2 cellular contexts compared by ENCODE assay signal in the genomic region with DNA sequence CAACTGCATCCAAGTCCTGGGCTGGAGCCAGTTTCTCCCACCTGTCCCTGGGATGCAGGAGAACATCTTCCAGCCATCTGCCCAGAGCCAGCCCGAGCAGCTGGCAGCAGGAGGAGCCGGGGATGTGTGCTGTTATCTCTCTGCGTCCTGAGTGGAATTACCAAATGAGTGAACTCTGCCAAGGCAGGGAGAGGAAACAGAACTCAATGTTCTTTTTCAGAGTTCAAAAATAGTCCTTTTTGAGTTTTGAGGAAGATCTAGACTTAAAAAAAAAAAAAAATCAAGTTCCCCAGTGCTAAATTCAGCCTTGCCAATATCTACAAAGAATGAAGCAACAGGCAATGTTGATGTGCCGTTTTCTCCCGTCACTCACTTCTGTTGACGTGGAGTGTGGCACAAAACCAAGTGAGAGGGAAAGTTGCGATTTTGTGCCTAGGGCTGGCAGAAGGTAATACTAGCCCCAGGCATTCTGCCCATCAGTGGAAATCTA.
TF ChIP-seq lines count a peak whose summit lies in the region.

No MANE protein-coding gene starts in this region.

TF ChIP-seq in liver, 16 proteins besides CTCF, POLR2A, EP300 and RAD21:
- TF ChIP-seq SP1 (IDR thresholded peaks at IDR 0.05) (peak; percentile 92), TAF1 (conservative IDR thresholded peaks at IDR 0.05) (peak; percentile 73), FOXA2 (IDR thresholded peaks at IDR 0.05) (peak; percentile 92), EGR1 (IDR thresholded peaks at IDR 0.05; ENCODE audit: low read depth in 2 of 2) (peak in 1 of 2 donors; percentile 78), HNF4G (IDR thresholded peaks at IDR 0.05) (peak; percentile 36), GABPA (IDR thresholded peaks at IDR 0.05 in 1 of 2, conservative IDR thresholded peaks at IDR 0.05 in 1 of 2) (peak in 1 of 2 donors; percentile 61), HNF4A (conservative IDR thresholded peaks at IDR 0.05) (peak; percentile 74 to 79), FOXA1 (IDR thresholded peaks at IDR 0.05) (peak; percentile 98), NR2F2 (IDR thresholded peaks at IDR 0.05) (peak; percentile 71), JUND (IDR thresholded peaks at IDR 0.05) (peak; percentile 62 to 81), RXRA (IDR thresholded peaks at IDR 0.05) (peak; percentile 85 to 88), YY1 (IDR thresholded peaks at IDR 0.05) (peak; percentile 23)
- TF ChIP-seq, protein P1, sequence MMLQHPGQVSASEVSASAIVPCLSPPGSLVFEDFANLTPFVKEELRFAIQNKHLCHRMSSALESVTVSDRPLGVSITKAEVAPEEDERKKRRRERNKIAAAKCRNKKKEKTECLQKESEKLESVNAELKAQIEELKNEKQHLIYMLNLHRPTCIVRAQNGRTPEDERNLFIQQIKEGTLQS (IDR thresholded peaks at IDR 0.05), result peak; percentile 76
- TF ChIP-seq, protein P2, sequence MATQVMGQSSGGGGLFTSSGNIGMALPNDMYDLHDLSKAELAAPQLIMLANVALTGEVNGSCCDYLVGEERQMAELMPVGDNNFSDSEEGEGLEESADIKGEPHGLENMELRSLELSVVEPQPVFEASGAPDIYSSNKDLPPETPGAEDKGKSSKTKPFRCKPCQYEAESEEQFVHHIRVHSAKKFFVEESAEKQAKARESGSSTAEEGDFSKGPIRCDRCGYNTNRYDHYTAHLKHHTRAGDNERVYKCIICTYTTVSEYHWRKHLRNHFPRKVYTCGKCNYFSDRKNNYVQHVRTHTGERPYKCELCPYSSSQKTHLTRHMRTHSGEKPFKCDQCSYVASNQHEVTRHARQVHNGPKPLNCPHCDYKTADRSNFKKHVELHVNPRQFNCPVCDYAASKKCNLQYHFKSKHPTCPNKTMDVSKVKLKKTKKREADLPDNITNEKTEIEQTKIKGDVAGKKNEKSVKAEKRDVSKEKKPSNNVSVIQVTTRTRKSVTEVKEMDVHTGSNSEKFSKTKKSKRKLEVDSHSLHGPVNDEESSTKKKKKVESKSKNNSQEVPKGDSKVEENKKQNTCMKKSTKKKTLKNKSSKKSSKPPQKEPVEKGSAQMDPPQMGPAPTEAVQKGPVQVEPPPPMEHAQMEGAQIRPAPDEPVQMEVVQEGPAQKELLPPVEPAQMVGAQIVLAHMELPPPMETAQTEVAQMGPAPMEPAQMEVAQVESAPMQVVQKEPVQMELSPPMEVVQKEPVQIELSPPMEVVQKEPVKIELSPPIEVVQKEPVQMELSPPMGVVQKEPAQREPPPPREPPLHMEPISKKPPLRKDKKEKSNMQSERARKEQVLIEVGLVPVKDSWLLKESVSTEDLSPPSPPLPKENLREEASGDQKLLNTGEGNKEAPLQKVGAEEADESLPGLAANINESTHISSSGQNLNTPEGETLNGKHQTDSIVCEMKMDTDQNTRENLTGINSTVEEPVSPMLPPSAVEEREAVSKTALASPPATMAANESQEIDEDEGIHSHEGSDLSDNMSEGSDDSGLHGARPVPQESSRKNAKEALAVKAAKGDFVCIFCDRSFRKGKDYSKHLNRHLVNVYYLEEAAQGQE (IDR thresholded peaks at IDR 0.05), result peak; percentile 59
- TF ChIP-seq, protein P3, sequence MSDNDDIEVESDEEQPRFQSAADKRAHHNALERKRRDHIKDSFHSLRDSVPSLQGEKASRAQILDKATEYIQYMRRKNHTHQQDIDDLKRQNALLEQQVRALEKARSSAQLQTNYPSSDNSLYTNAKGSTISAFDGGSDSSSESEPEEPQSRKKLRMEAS (IDR thresholded peaks at IDR 0.05), result peak; percentile 95
- TF ChIP-seq, protein P4, sequence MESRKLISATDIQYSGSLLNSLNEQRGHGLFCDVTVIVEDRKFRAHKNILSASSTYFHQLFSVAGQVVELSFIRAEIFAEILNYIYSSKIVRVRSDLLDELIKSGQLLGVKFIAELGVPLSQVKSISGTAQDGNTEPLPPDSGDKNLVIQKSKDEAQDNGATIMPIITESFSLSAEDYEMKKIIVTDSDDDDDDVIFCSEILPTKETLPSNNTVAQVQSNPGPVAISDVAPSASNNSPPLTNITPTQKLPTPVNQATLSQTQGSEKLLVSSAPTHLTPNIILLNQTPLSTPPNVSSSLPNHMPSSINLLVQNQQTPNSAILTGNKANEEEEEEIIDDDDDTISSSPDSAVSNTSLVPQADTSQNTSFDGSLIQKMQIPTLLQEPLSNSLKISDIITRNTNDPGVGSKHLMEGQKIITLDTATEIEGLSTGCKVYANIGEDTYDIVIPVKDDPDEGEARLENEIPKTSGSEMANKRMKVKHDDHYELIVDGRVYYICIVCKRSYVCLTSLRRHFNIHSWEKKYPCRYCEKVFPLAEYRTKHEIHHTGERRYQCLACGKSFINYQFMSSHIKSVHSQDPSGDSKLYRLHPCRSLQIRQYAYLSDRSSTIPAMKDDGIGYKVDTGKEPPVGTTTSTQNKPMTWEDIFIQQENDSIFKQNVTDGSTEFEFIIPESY (IDR thresholded peaks at IDR 0.05), result peak; percentile 86

TF ChIP-seq in HepG2, 621 proteins besides CTCF, POLR2A, EP300 and RAD21:
- no peak for TF ChIP-seq ZNF468 (CRISPR knock-in tag; IDR thresholded peaks at IDR 0.05)
